In the genomic region with DNA sequence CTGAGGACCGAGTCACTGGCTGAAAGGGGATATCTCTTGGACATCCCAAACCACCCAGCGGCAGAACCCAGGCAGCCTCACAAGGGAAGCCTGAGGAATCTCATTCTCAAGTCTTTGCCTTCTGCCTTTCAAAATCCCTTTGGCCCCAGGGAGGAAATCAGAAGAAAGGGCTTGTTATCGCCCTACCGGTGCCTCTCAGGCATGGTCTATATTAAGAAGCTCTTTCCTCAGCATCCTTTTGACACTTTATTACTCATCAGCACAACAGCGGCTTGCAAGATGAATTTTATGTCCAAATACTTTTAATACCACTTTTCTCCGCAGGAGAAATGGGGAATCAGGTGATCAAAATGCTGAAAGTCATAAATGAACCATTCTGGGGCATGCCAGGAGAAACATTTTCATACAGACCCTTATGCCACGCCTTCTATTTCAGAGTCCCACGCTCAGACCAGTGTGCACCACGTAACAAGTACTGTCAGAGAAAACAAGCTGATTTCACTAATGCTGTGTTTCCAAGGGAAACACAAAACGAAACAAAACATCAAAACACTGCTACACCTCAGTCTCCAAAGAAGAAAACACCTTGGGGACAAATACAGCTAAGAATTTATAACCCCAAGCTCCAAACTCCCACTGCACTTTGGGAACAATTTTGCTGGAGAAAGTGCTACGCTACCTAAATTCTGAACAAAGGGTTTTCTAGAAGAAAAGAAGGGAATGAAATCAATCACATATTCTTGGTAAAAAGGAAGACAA, we compare ENCODE assay signal across 9 cellular contexts. TPM values are rescaled to one million over a fixed set of nuclear protein-coding genes. Genes with fewer than 3 reads are reported as not detected.
DNase-seq lines count a peak whose midpoint lies in the region; ATAC-seq, FAIRE-seq and TF ChIP-seq lines count a peak whose summit lies in the region.
"Had no signal": no experiment of that assay in that cellular context is flagged by ENCODE, and none has a peak within 500 bp of the region (broad histone marks: within the 10 kb centered on the region; RNA-seq: fewer than 3 reads in every experiment).

No MANE protein-coding gene starts in this region.

- no peak overlapping the region for H3K9ac ChIP-seq in H1 (replicated peaks in 1 of 4; ENCODE audit: extremely low read depth in 1 of 4, low read depth in 3 of 4, low read length in 3 of 4)

- no peak overlapping the region for H4K8ac ChIP-seq in H1 (ENCODE audit: extremely low read depth, insufficient read depth, low read length)

- no peaks in the 10 kb centered on the region for H3K9me3 Mint-ChIP-seq in stimulated activated naive B cell treated with anti-CD40 and anti-IgM and Interleukin-4, amounts not matched to agents 10 μg/mL and 1 μg/mL and 100 μg/mL, for 72 hours
- no peaks in the 10 kb centered on the region for H3K9me3 Mint-ChIP-seq in Calu3 (ENCODE audit: low read depth, unreplicated experiment)

- H3K27me3 ChIP-seq in H1 (replicated peaks in 1 of 4; ENCODE audit: control insufficient read depth in 3 of 4, extremely low read depth in 1 of 4, insufficient read depth in 3 of 4, low read length in 3 of 4) = no peaks in the 10 kb centered on the region; a peak in 1 of 7 replicates

- no peak overlapping the region for H2BK5ac ChIP-seq in H1 (ENCODE audit: low read depth, low read length)

- no peaks in the 10 kb centered on the region for H3K36me3 ChIP-seq in H1 (ENCODE audit: control insufficient read depth in 2 of 4, insufficient read depth in 4 of 4, low read length in 3 of 4)

- H3K4me1 ChIP-seq in H1 (replicated peaks in 1 of 4; ENCODE audit: control insufficient read depth in 3 of 4, insufficient read depth in 4 of 4, low read length in 3 of 4) = peaks cover 3 to 14% (median 8%) of the 10 kb centered on the region in 4 experiments

- H3K27me3 Mint-ChIP-seq in stimulated activated naive B cell treated with anti-CD40 and anti-IgM and Interleukin-4, amounts not matched to agents 10 μg/mL and 1 μg/mL and 100 μg/mL, for 72 hours = no peaks in the 10 kb centered on the region
- H3K27me3 Mint-ChIP-seq in Calu3 (ENCODE audit: unreplicated experiment) = no peaks in the 10 kb centered on the region

- peak overlapping the region; percentile 39; the same call in 1 of the 2 replicates for H2BK12ac ChIP-seq in H1 (ENCODE audit: low read depth, low read length)

- H4K91ac ChIP-seq in H1 (replicated peaks; ENCODE audit: insufficient read length, low read length) = no peak overlapping the region

- H3K23me2 ChIP-seq in H1 (ENCODE audit: low read depth, low read length) = no peaks in the 10 kb centered on the region

- no peak overlapping the region for H3K23ac ChIP-seq in H1 (ENCODE audit: insufficient read length)

- TF ChIP-seq POLR2A in H1 (IDR thresholded peaks at IDR 0.05; ENCODE audit: control extremely low read depth in 1 of 2, low read depth in 2 of 2, low read length in 2 of 2) = no peak

- H3K18ac ChIP-seq in H1 (ENCODE audit: extremely low read depth, low read length) = no peak overlapping the region

- WGBS in H1 (ENCODE audit: extremely low coverage in 1 of 2, insufficient coverage in 1 of 2, insufficient read length in 1 of 2, insufficient replicate concordance in 2 of 2, low coverage in 1 of 2, low lambda C conversion rate in 2 of 2, missing lambda C conversion rate in 1 of 2), 2 experiments = 87% methylated on average over 11 of the region's 11 CpGs; no CpG with 5 or more reads in 1 of the 2 experiments

- H4K20me1 ChIP-seq in H1 (replicated peaks in 1 of 2; ENCODE audit: control insufficient read depth in 1 of 2, insufficient read depth in 2 of 2, low read length in 2 of 2) = peaks cover 0 to 3% of the 10 kb centered on the region in 2 experiments

- intact Hi-C loops in Calu3 (cut with micrococcal nuclease; ENCODE audit: unreplicated experiment) = no loop called here

- no peak overlapping the region for H3K4me2 ChIP-seq in H1 (ENCODE audit: insufficient read depth in 1 of 2, low read depth in 2 of 2, low read length in 2 of 2)

- peak overlapping the region; percentile 14; the same call in 1 of the 2 replicates for H3K27ac ChIP-seq in H1 (ENCODE audit: low read depth, low read length)

- H3K4me3 ChIP-seq in H1 (ENCODE audit: extremely low read depth in 1 of 4, insufficient read depth in 2 of 4, low read depth in 3 of 4, low read length in 4 of 4) = no peak overlapping the region

- no peak overlapping the region for H2BK15ac ChIP-seq in H1 (ENCODE audit: low read length)

- POLR2A ChIA-PET in GM10248 (lab: Yijun Ruan, JAX) (interaction anchor here (0.6 to 1.8 kb wide), 7 partner anchors 15 to 1985 kb away, joined by 5 to 9 read pairs (median 6); no protein-coding TSS in a partner anchor), H1 (lab: Charles Lee; ENCODE audit: partially characterized antibody) (interaction anchor here (0.6 to 1.5 kb wide), 5 partner anchors 9 to 38 kb away, joined by 3 to 5 read pairs (median 4); no protein-coding TSS in a partner anchor)

- CTCF ChIA-PET in GM10248 (lab: Yijun Ruan, JAX) (interaction anchor here (1.1 to 3.4 kb wide), 13 partner anchors 9 to 68 kb away, joined by 3 to 21 read pairs (median 4); no protein-coding TSS in a partner anchor), H1 (lab: Charles Lee; ENCODE audit: partially characterized antibody) (interaction anchor here (0.7 to 1.8 kb wide), 8 partner anchors 12 to 119 kb away, joined by 3 to 5 read pairs (median 3); no protein-coding TSS in a partner anchor), Calu3 (lab: Charles Lee) (no interaction called here)

- TF ChIP-seq EP300 in H1 (IDR thresholded peaks at IDR 0.05; ENCODE audit: borderline replicate concordance in 1 of 2, low read depth in 2 of 2, low read length in 2 of 2) = no peak

- H2BK120ac ChIP-seq in H1 (replicated peaks; ENCODE audit: low read depth, low read length) = no peak overlapping the region

- no peak for FAIRE-seq in H1 (lab: Jason Lieb, UNC)

- peak overlapping the region; percentile 89 for H3K27ac Mint-ChIP-seq in stimulated activated naive B cell treated with anti-CD40 and anti-IgM and Interleukin-4, amounts not matched to agents 10 μg/mL and 1 μg/mL and 100 μg/mL, for 72 hours
- no peak overlapping the region for H3K27ac Mint-ChIP-seq in Calu3 (ENCODE audit: unreplicated experiment)

- H3K79me1 ChIP-seq in H1 (ENCODE audit: low read depth, low read length) = peaks cover 2% of the 10 kb centered on the region; the same call in 1 of the 2 replicates

- no peak overlapping the region for H4K5ac ChIP-seq in H1 (ENCODE audit: insufficient read length, low read depth, low read length)

- H3K14ac ChIP-seq in H1 (ENCODE audit: insufficient read length) = no peak overlapping the region

- no peak for TF ChIP-seq RAD21 in H1 (IDR thresholded peaks at IDR 0.05 in 1 of 2, conservative IDR thresholded peaks at IDR 0.05 in 1 of 2; ENCODE audit: low read depth in 2 of 2, low read length in 2 of 2)

- peaks cover 0 to 72% of the 10 kb centered on the region in 2 experiments; a peak in 2 of 4 replicates for H3K79me2 ChIP-seq in H1 (ENCODE audit: control insufficient read depth in 1 of 2, insufficient read depth in 2 of 2, low read length in 2 of 2)

- H3K4me3 Mint-ChIP-seq in stimulated activated naive B cell treated with anti-CD40 and anti-IgM and Interleukin-4, amounts not matched to agents 10 μg/mL and 1 μg/mL and 100 μg/mL, for 72 hours = peak overlapping the region; percentile 49 to 50
- H3K4me3 Mint-ChIP-seq in Calu3 (ENCODE audit: low read depth, unreplicated experiment) = no peak overlapping the region

- peaks cover 42 to 67% of the 10 kb centered on the region in 2 donors for H3K36me3 Mint-ChIP-seq in stimulated activated naive B cell treated with anti-CD40 and anti-IgM and Interleukin-4, amounts not matched to agents 10 μg/mL and 1 μg/mL and 100 μg/mL, for 72 hours
- H3K36me3 Mint-ChIP-seq in Calu3 (ENCODE audit: insufficient read depth, unreplicated experiment) = no peaks in the 10 kb centered on the region

- peak; percentile 63 for ATAC-seq in GM21786 (IDR thresholded peaks at IDR 0.05; ENCODE audit: unreplicated experiment)
- peak in 1 of 2 donors; percentile 55 for ATAC-seq in stimulated activated naive B cell treated with anti-CD40 and anti-IgM and Interleukin-4, amounts not matched to agents 10 μg/mL and 1 μg/mL and 100 μg/mL, for 72 hours (replicated peaks)

- no peaks in the 10 kb centered on the region for H3K9me3 ChIP-seq in H1 (ENCODE audit: insufficient read depth in 2 of 2, low read depth in 1 of 2, low read length in 1 of 2)

- H2BK20ac ChIP-seq in H1 (ENCODE audit: low read length) = no peak overlapping the region

- H2AFZ ChIP-seq in H1 (ENCODE audit: low read length) = no peak overlapping the region

- TF ChIP-seq CTCF in GM10248 (IDR thresholded peaks at IDR 0.05; ENCODE audit: control extremely low read depth, extremely low read depth, low read depth, missing control alignments) (no peak), H1 (IDR thresholded peaks at IDR 0.05; ENCODE audit: control extremely low read depth in 1 of 3, insufficient read depth in 1 of 3, low read depth in 1 of 3, low read length in 3 of 3) (no peak), Calu3 (IDR thresholded peaks at IDR 0.05; ENCODE audit: unreplicated experiment) (no peak)

- H3K4me1 Mint-ChIP-seq in stimulated activated naive B cell treated with anti-CD40 and anti-IgM and Interleukin-4, amounts not matched to agents 10 μg/mL and 1 μg/mL and 100 μg/mL, for 72 hours = peaks cover 54 to 92% of the 10 kb centered on the region in 2 donors
- H3K4me1 Mint-ChIP-seq in Calu3 (ENCODE audit: low read depth, unreplicated experiment) = peaks cover 20% of the 10 kb centered on the region

- peak overlapping the region; percentile 80; the same call in 1 of the 2 replicates for H2AK5ac ChIP-seq in H1 (ENCODE audit: low read depth, low read length)

- peak; percentile 73 for DNase-seq in GM10248 (ENCODE audit: extremely low spot score)
- DNase-seq in RPMI7951 (ENCODE audit: low read depth) = peak; percentile 40
- no peak for DNase-seq in H1 (ENCODE audit: low read depth in 1 of 2, low spot score in 2 of 2)
- no peak for DNase-seq in stimulated activated naive B cell treated with anti-CD40 and anti-IgM and Interleukin-4, amounts not matched to agents 10 μg/mL and 1 μg/mL and 100 μg/mL, for 72 hours
- no peak for DNase-seq in retina
- no peak for DNase-seq in NCI-H82 (lab: John Stamatoyannopoulos, UW)
- DNase-seq in Calu3 = no peak
- DNase-seq: left cardiac atrium had no signal

- H3K4ac ChIP-seq in H1 (replicated peaks; ENCODE audit: insufficient read length, low read depth, low read length) = no peak overlapping the region

- no peak overlapping the region for H3K56ac ChIP-seq in H1 (replicated peaks; ENCODE audit: insufficient read length, low read depth, low read length)

- no TSS peak for BruUV-seq in Calu3 (replicated peaks; lab: Mats Ljungman, UMichigan)

RNA-seq across cellular contexts. Expression of gene RAPGEF1, which starts 30.0 kb away (rescaled TPM):
- 10.0 and 11.5 TPM in 2 replicates for total RNA-seq in RPMI7951 (2014; rRNA removed; shearing (Covaris generic))
- total RNA-seq in H1 (2021; fragmentation: NEBNext Ultra II Directional; extraction: Animal tissue kit (Norgen Biotek cat#: 25700)) = 73.8 and 78.9 TPM in 2 replicates
- polyA plus RNA-seq in H1 (2011; rRNA removed) = 29.7 and 38.2 TPM in 2 replicates
- polyA plus RNA-seq in H1 (2011; cell fraction: cytosol; rRNA removed) = 28.4 TPM
- polyA plus RNA-seq in H1 (2011; cell fraction: nucleus; rRNA removed) = 54.3 TPM
- 39.8 to 47.1 TPM (median 45.5 TPM) in 4 replicates for polyA plus RNA-seq in H1 (2012, experiment 1 of 2)
- 36.6 TPM for polyA plus RNA-seq in H1 (2012, experiment 2 of 2)
- 43.6 TPM for polyA plus RNA-seq in H1 (2013, experiment 1 of 2)
- polyA plus RNA-seq in H1 (2013, experiment 2 of 2) = 46.5 TPM
- polyA minus RNA-seq in H1 (2011; rRNA and poly(A)+ RNA removed) = 30.4 and 36.4 TPM in 2 replicates
- polyA minus RNA-seq in H1 (2011; cell fraction: cytosol; rRNA and poly(A)+ RNA removed) = 22.6 TPM
- 22.7 TPM for polyA minus RNA-seq in H1 (2011; cell fraction: nucleus; rRNA and poly(A)+ RNA removed)
- total RNA-seq in Calu3 (2022) = 32.5 and 33.4 TPM in 2 replicates

Comparison
In these comparisons a context has a peak if more than half of its experiments do, and no peak if none do; other contexts are left out.
1. DNase-seq: peak in GM10248 (single experiment) and RPMI7951 (single experiment); none in H1 (0 of 2), stimulated activated naive B cell treated with anti-CD40 and anti-IgM and Interleukin-4, amounts not matched to agents 10 μg/mL and 1 μg/mL and 100 μg/mL, for 72 hours (single experiment), retina (single experiment), NCI-H82 (single experiment) and Calu3 (single experiment).